In the genomic region with DNA sequence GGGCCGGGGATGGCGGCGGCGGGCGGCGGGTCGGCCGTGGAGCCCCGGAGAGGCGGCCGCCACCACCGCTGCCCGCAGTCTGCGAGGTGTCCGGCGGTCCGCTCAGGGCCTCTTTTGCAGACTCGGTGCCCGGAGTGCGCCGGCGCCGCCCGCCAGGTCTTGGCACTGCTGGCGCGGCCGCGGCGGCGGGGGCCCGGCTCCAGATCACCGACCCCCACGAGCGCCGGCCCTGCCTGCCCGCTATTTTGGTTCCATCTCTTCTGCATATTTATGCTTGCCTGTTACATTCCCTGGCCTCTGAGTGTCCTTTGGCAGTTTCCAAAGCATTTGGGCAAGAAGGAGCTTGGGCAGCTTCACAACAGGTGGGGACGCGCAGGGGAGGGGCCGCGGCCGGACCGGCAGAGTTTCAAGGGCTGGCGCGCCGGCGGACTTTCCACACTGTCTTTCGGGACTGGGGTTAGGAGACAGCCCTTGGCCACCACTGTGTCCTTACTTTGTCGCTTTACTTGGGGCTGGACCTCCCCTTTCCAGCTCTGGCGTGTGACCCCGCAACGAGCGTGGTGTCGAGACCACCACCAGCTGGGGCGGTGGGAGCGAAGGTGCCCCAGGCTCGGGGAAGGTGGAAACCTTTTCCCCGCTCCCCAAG, we compare ENCODE assay signal across 1 cellular context.
TF ChIP-seq lines count a peak whose summit lies in the region.

No MANE protein-coding gene starts in this region.

TF ChIP-seq in HCT116, 20 proteins besides CTCF, POLR2A, EP300 and RAD21:
- TF ChIP-seq EZH2phosphoT487 (IDR thresholded peaks at IDR 0.05; ENCODE audit: borderline replicate concordance) (no peak), SIN3A (IDR thresholded peaks at IDR 0.05; ENCODE audit: low read depth) (0 out of 2 replicates have a peak, but pooled peaks have one; percentile 38), CEBPB (IDR thresholded peaks at IDR 0.05; ENCODE audit: low read depth) (no peak), POLR2AphosphoS5 (IDR thresholded peaks at IDR 0.05; ENCODE audit: low read depth, low read length) (no peak)
